Comparison of ENCODE assay signal across 3 cellular contexts in the genomic region with DNA sequence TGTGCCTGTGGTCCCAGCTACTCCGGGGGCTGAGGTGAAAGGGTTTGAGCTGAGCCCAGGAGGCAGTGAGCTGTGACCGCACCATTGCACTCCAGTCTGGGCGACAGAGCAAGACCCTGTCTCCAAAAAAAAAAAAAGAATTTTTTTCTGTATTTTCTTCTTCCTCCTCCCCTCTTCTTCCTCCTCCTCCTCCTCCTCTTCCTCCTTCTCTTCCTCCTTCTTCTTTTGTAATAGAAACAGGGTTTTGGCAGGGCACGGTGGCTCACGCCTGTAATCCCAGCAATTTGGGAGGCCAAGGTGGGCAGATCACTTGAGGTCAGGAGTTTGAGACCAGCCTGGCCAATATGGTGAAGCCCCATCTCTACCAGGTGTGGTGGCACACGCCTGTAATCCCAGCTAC. TPM values are rescaled to one million over a fixed set of nuclear protein-coding genes. Genes with fewer than 3 reads are reported as not detected.
"Had no signal": no experiment of that assay in that cellular context is flagged by ENCODE, and none has a peak within 500 bp of the region (broad histone marks: within the 10 kb centered on the region; RNA-seq: fewer than 3 reads in every experiment).

No MANE protein-coding gene starts in this region.

RNA-seq across cellular contexts. Expression of a gene that starts 14.4 kb away (rescaled TPM):
- total RNA-seq: Right ventricle myocardium superior, SJSA1 had no signal

RNA-seq across cellular contexts. Expression of a gene that starts 56.4 kb away (rescaled TPM):
- total RNA-seq: Peyer's patch, Right ventricle myocardium superior had no signal
